Comparison of ENCODE assay signal across 2 cellular contexts in the genomic region with DNA sequence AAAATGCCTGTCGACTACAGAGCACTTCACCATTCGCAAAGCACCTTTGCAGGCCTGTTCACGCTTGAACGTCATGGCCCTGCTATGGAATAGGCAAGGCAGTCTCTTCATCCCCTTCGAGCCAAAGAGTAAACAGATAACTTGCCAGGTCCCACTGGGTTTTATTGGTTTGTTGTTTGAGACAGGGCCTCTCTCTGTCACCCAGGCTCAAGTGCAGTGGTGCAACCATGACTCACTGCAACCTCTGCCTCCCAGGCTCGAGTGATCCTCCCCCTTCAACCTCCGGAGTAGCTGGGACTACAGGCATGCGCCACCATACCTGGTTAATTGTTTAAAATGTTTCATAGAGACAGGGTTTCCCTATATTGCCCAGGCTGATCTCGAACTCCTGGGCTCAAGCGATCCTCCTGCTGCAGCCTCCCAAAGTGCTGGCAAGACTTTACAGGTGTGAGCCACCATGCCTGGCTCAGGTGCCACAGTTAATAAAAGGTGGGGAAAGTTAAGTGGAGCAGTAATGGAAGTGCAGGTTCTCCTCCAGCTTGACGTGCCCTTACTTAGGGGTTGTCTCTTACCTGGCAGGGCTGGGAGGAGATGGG.
TF ChIP-seq lines count a peak whose summit lies in the region.

No MANE protein-coding gene starts in this region.

TF ChIP-seq in IMR-90, 13 proteins besides CTCF, POLR2A, EP300 and RAD21:
- TF ChIP-seq CEBPB (IDR thresholded peaks at IDR 0.05; ENCODE audit: low read depth, low read length) (peak; percentile 50; the same call in 1 of the 2 replicates), BHLHE40 (IDR thresholded peaks at IDR 0.05; ENCODE audit: low read depth, low read length) (no peak)
- TF ChIP-seq, protein P1, sequence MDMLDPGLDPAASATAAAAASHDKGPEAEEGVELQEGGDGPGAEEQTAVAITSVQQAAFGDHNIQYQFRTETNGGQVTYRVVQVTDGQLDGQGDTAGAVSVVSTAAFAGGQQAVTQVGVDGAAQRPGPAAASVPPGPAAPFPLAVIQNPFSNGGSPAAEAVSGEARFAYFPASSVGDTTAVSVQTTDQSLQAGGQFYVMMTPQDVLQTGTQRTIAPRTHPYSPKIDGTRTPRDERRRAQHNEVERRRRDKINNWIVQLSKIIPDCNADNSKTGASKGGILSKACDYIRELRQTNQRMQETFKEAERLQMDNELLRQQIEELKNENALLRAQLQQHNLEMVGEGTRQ (IDR thresholded peaks at IDR 0.05; ENCODE audit: low read depth, low read length), result no peak

TF ChIP-seq in K562, 482 proteins besides CTCF, POLR2A, EP300 and RAD21:
- TF ChIP-seq JUND (IDR thresholded peaks at IDR 0.05; ENCODE audit: borderline replicate concordance, low read depth, low read length) (peak; percentile 70), JUND (tag; IDR thresholded peaks at IDR 0.05; ENCODE audit: borderline replicate concordance, low read depth, low read length) (peak; percentile 28; the same call in 1 of the 3 replicates), FOSL1 (tag; conservative IDR thresholded peaks at IDR 0.05) (peak; percentile 86), NR2C2 (CRISPR knock-in tag; IDR thresholded peaks at IDR 0.05) (no peak), NR2C2 (tag; IDR thresholded peaks at IDR 0.05) (peak; percentile 44; the same call in 1 of the 2 replicates), ARHGAP35 (IDR thresholded peaks at IDR 0.05; ENCODE audit: partially characterized antibody) (no peak), CEBPG (CRISPR knock-in tag; IDR thresholded peaks at IDR 0.05) (peak; percentile 54; the same call in 1 of the 2 replicates), CEBPG (tag; conservative IDR thresholded peaks at IDR 0.05 in 1 of 2, IDR thresholded peaks at IDR 0.05 in 1 of 2) (peak in 1 of 2 experiments; percentile 45; a peak in 1 of 4 replicates), NRF1 (conservative IDR thresholded peaks at IDR 0.05 in 1 of 2, IDR thresholded peaks at IDR 0.05 in 1 of 2) (peak; percentile 21 to 41; a peak in 1 of 4 replicates)
- TF ChIP-seq, protein P2, sequence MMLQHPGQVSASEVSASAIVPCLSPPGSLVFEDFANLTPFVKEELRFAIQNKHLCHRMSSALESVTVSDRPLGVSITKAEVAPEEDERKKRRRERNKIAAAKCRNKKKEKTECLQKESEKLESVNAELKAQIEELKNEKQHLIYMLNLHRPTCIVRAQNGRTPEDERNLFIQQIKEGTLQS (IDR thresholded peaks at IDR 0.05), result peak; percentile 64; the same call in 1 of the 2 replicates
- TF ChIP-seq, protein P2 (CRISPR knock-in tag; conservative IDR thresholded peaks at IDR 0.05), result no peak
- TF ChIP-seq, protein P3, sequence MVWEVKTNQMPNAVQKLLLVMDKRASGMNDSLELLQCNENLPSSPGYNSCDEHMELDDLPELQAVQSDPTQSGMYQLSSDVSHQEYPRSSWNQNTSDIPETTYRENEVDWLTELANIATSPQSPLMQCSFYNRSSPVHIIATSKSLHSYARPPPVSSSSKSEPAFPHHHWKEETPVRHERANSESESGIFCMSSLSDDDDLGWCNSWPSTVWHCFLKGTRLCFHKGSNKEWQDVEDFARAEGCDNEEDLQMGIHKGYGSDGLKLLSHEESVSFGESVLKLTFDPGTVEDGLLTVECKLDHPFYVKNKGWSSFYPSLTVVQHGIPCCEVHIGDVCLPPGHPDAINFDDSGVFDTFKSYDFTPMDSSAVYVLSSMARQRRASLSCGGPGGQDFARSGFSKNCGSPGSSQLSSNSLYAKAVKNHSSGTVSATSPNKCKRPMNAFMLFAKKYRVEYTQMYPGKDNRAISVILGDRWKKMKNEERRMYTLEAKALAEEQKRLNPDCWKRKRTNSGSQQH (CRISPR knock-in tag; IDR thresholded peaks at IDR 0.05), result no peak
